In the genomic region with DNA sequence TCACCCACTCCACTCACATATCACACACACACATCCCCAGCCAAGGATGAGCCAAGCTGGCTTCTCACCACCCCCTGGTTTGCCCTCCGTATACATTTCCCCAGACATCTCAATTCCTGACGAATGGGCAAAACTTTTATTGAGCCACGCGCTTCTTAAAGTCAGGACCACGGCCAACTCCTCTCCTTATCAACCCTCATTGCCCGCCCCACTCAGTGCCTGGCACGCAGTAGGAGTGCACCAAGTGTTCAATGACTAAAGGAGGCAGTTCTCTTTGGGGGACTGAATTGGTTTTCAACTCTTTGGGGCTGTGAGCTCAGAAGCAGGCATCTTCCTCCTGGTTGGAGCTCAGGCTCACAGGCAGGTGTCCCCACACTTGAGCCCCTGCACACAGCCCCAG, we compare ENCODE assay signal across 21 cellular contexts. TPM values are rescaled to one million over a fixed set of nuclear protein-coding genes. Genes with fewer than 3 reads are reported as not detected.
"Had no signal": no experiment of that assay in that cellular context is flagged by ENCODE, and none has a peak within 500 bp of the region (broad histone marks: within the 10 kb centered on the region; RNA-seq: fewer than 3 reads in every experiment).

No MANE protein-coding gene starts in this region.

- FAIRE-seq: pancreas had no signal

- H3K4me3 Mint-ChIP-seq: activated naive CD4-positive, alpha-beta T cell treated with anti-CD3 and anti-CD28 coated beads, Interleukin-2, amount 50 U/mL, for 24 hours; activated T-cell treated with anti-CD3 and anti-CD28 coated beads, Interleukin-2, amount 50 U/mL, for 24 hours; nephron; stimulated activated naive B cell treated with anti-CD40 and anti-IgM and Interleukin-4, amounts not matched to agents 10 μg/mL and 1 μg/mL and 100 μg/mL, for 72 hours had no signal

- H3K9me3 ChIP-seq: colonic mucosa, gastrocnemius medialis, left ventricle myocardium inferior, pancreas, prostate gland, stomach, thyroid gland, upper lobe of right lung had no signal

- H3K4me1 ChIP-seq: colonic mucosa, gastrocnemius medialis, left ventricle myocardium inferior, pancreas, prostate gland, stomach, thyroid gland, upper lobe of right lung had no signal

- H3K4me3 ChIP-seq: colonic mucosa, gastrocnemius medialis, hepatocyte, left ventricle myocardium inferior, lung, pancreas, prostate gland, smooth muscle cell, stomach, thyroid gland, upper lobe of right lung had no signal

- H3K9me3 Mint-ChIP-seq: activated naive CD4-positive, alpha-beta T cell treated with anti-CD3 and anti-CD28 coated beads, Interleukin-2, amount 50 U/mL, for 24 hours; activated T-cell treated with anti-CD3 and anti-CD28 coated beads, Interleukin-2, amount 50 U/mL, for 24 hours; nephron; stimulated activated naive B cell treated with anti-CD40 and anti-IgM and Interleukin-4, amounts not matched to agents 10 μg/mL and 1 μg/mL and 100 μg/mL, for 72 hours had no signal

- H3K4me1 Mint-ChIP-seq: activated naive CD4-positive, alpha-beta T cell treated with anti-CD3 and anti-CD28 coated beads, Interleukin-2, amount 50 U/mL, for 24 hours; nephron had no signal

- H2AFZ ChIP-seq: hepatocyte had no signal

- H3K4me2 ChIP-seq: hepatocyte, smooth muscle cell had no signal

- H3K79me2 ChIP-seq: hepatocyte had no signal

- H3K36me3 Mint-ChIP-seq: activated naive CD4-positive, alpha-beta T cell treated with anti-CD3 and anti-CD28 coated beads, Interleukin-2, amount 50 U/mL, for 24 hours; stimulated activated naive B cell treated with anti-CD40 and anti-IgM and Interleukin-4, amounts not matched to agents 10 μg/mL and 1 μg/mL and 100 μg/mL, for 72 hours had no signal

- H3K27me3 ChIP-seq: colonic mucosa had no signal

- H3K27ac Mint-ChIP-seq: activated naive CD4-positive, alpha-beta T cell treated with anti-CD3 and anti-CD28 coated beads, Interleukin-2, amount 50 U/mL, for 24 hours; activated T-cell treated with anti-CD3 and anti-CD28 coated beads, Interleukin-2, amount 50 U/mL, for 24 hours; nephron; stimulated activated naive B cell treated with anti-CD40 and anti-IgM and Interleukin-4, amounts not matched to agents 10 μg/mL and 1 μg/mL and 100 μg/mL, for 72 hours had no signal

- DNase-seq: activated gamma-delta T cell had no signal

- H3K36me3 ChIP-seq: colonic mucosa, gastrocnemius medialis, left ventricle myocardium inferior, pancreas, prostate gland, stomach, thyroid gland, upper lobe of right lung had no signal

- H3K27ac ChIP-seq: colonic mucosa, gastrocnemius medialis, hepatocyte, left ventricle myocardium inferior, pancreas, prostate gland, stomach, thyroid gland, upper lobe of right lung, VCaP had no signal

RNA-seq across cellular contexts. Expression of gene C16orf78, which starts 22.5 kb away (rescaled TPM):
- total RNA-seq: bronchial epithelial cell, colonic mucosa, dermis microvascular lymphatic vessel endothelial cell, epithelial cell of proximal tubule, gastrocnemius medialis, hepatocyte, left ventricle myocardium inferior, lung, mucosa of gallbladder, pancreas, prostate gland, smooth muscle cell, stomach, thyroid gland, upper lobe of right lung had no signal
- polyA plus RNA-seq: hepatocyte, lung, pancreas, smooth muscle cell, stomach had no signal
